ENCODE assay signal across 13 cellular contexts in genomic region chr7:51009716-51010496, GRCh38.
DNase-seq lines count a peak whose midpoint lies in the region; ATAC-seq and TF ChIP-seq lines count a peak whose summit lies in the region.
"Had no signal": no experiment of that assay in that cellular context is flagged by ENCODE, and none has a peak within 500 bp of the region (broad histone marks: within the 10 kb centered on the region; RNA-seq: fewer than 3 reads in every experiment).

No MANE protein-coding gene starts in this region.

- peak; percentile 1 for DNase-seq in Ammon's horn (ENCODE audit: low spot score)
- peak; percentile 26 for DNase-seq in NCI-H1092 (lab: John Stamatoyannopoulos, UW)
- peak; percentile 24 for DNase-seq in dermis blood vessel endothelial cell
- DNase-seq in lower lobe of right lung, result no peak
- no peak for DNase-seq in effector CD4-positive, alpha-beta T cell
- DNase-seq in SHP77 treated with DMSO at 0.1 percent for 48 hours (lab: John Stamatoyannopoulos, UW), result no peak
- DNase-seq: activated effector memory CD4-positive, alpha-beta T cell treated with anti-CD3 and anti-CD28 coated beads, Interleukin-2, amount 50 U/mL, for 16 hours; NCI-H2171 had no signal

- ATAC-seq in lower lobe of right lung, result peak; percentile 19 to 29
- ATAC-seq in HG02970 (IDR thresholded peaks at IDR 0.05; ENCODE audit: low FRiP score, unreplicated experiment), result no peak
- ATAC-seq in HG02763 (IDR thresholded peaks at IDR 0.05; ENCODE audit: unreplicated experiment), result no peak
- ATAC-seq: K562 had no signal

- H3K27me3 ChIP-seq in lower lobe of right lung (ENCODE audit: low read depth), result no peaks in the 10 kb centered on the region
- H3K27me3 ChIP-seq: SJSA1 had no signal

- H3K4me1 ChIP-seq in lower lobe of right lung, result no peaks in the 10 kb centered on the region
- H3K4me1 ChIP-seq: SJSA1 had no signal

- no peak overlapping the region for H3K4me3 ChIP-seq in lower lobe of right lung
- H3K4me3 ChIP-seq: K562, SJSA1, thoracic aorta had no signal

- no peaks in the 10 kb centered on the region for H3K9me3 ChIP-seq in lower lobe of right lung
- H3K9me3 ChIP-seq: SJSA1, thoracic aorta had no signal

- no peaks in the 10 kb centered on the region for H3K36me3 ChIP-seq in lower lobe of right lung
- H3K36me3 ChIP-seq: SJSA1, thoracic aorta had no signal

- no peak for TF ChIP-seq CTCF in lower lobe of right lung (IDR thresholded peaks at IDR 0.05)

- intact Hi-C loops in lower lobe of right lung (cut with DNase I), result no loop called here

- H3K27ac ChIP-seq in lower lobe of right lung, result no peak overlapping the region
- H3K27ac ChIP-seq: SJSA1, thoracic aorta had no signal

Comparison
In these comparisons a context has a peak if more than half of its experiments do, and no peak if none do; other contexts are left out.
1. DNase-seq: peak in Ammon's horn (single experiment), NCI-H1092 (single experiment) and dermis blood vessel endothelial cell (single experiment); none in lower lobe of right lung (single experiment), effector CD4-positive, alpha-beta T cell (single experiment) and SHP77 treated with DMSO at 0.1 percent for 48 hours (single experiment).
2. ATAC-seq: peak in lower lobe of right lung (2 of 2); none in HG02970 (single experiment) and HG02763 (single experiment).